In the genomic region with DNA sequence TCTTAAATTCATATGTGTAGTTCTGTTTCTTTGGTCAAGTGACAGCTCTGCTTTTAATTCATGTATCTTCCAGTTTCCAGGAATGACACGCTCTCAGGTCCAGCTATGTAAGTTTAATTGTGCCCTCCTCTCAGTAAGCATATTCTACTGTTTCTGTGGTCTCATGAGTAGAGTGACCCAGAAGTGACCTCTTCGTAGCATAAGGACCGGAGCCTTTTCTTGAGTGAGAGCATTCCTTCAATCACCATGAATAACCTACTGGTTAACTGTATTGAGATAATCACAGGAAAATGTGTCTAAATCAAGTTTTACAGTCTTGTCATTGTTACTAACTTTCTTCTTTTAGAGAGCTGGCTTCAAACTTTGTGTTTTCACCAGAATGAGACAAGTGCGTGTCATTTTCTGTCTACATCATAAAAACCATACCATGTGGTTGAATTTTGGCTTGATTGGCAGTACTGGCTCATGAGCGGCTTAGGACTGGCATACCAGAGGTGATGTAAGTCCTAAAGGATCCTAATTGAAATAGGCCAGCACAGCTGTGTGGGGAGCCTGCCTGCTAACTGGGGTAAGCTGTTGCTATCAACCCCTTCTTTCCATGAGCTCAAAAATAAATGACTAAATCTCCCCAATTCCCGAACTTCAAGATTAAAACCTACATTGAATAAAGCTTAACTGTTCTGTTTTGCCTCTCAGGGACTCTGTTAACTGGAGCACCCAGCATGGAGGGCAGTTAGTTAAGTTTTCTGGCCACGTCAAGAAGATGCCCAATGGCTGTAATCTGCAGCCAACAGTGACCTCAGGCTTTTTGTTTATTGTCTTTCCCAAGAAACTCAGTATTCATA, we compare ENCODE assay signal across 15 cellular contexts. TPM values are rescaled to one million over a fixed set of nuclear protein-coding genes. Genes with fewer than 3 reads are reported as not detected.
A peak's percentile ranks its signal among the peaks of the same experiment; 100 is the strongest.
DNase-seq lines count a peak whose midpoint lies in the region; ATAC-seq and TF ChIP-seq lines count a peak whose summit lies in the region.
"Had no signal": no experiment of that assay in that cellular context is flagged by ENCODE, and none has a peak within 500 bp of the region (broad histone marks: within the 10 kb centered on the region; RNA-seq: fewer than 3 reads in every experiment).

No MANE protein-coding gene starts in this region.

- H2BK12ac ChIP-seq in mesenchymal stem cell (ENCODE audit: low read length in 2 of 2): no peak overlapping the region

- no peaks in the 10 kb centered on the region for H3K4me1 ChIP-seq in breast epithelium
- H3K4me1 ChIP-seq in mesenchymal stem cell (ENCODE audit: control insufficient read depth, insufficient read depth, low read depth, low read length): peaks cover 2% of the 10 kb centered on the region

- POLR2A ChIA-PET in MCF 10A (lab: Yijun Ruan, JAX): interaction anchor here (1.9 kb wide), 1 partner anchor 14 kb away, joined by 5 read pairs; no protein-coding TSS in a partner anchor
- POLR2A ChIA-PET in activated CD4-positive, alpha-beta memory T cell treated with anti-CD3 and anti-CD28 coated beads, Interleukin-2, amount 10 ng/mL, durations not matched to agents 7 days and 5 days (lab: Charles Lee): no interaction called here

- H2BK15ac ChIP-seq in mesenchymal stem cell (ENCODE audit: low read depth, poor library complexity, severe bottlenecking): no peak overlapping the region

- no peak overlapping the region for H3K14ac ChIP-seq in mesenchymal stem cell (ENCODE audit: low read length in 2 of 2)

- H3K4me3 ChIP-seq in breast epithelium (no peak overlapping the region), mesenchymal stem cell (ENCODE audit: insufficient read depth in 1 of 2, low read depth in 1 of 2, low read length in 2 of 2) (peak overlapping the region in 1 of 2 experiments; percentile 96)
- H3K4me3 ChIP-seq: K562, thyroid gland had no signal

- no peak overlapping the region for H2BK5ac ChIP-seq in mesenchymal stem cell (ENCODE audit: low read depth, low read length, poor library complexity, severe bottlenecking)

- TF ChIP-seq CTCF in MCF 10A (IDR thresholded peaks at IDR 0.05; ENCODE audit: unreplicated experiment) (no peak), breast epithelium (IDR thresholded peaks at IDR 0.05) (no peak)

- H3K36me3 ChIP-seq in breast epithelium (no peaks in the 10 kb centered on the region), mesenchymal stem cell (ENCODE audit: control insufficient read depth in 1 of 2, insufficient read depth in 2 of 2, low read depth in 1 of 2, low read length in 2 of 2) (peaks cover 0 to 34% of the 10 kb centered on the region in 2 experiments)
- H3K36me3 ChIP-seq: thyroid gland had no signal

- H3K27me3 ChIP-seq in breast epithelium (no peaks in the 10 kb centered on the region), mesenchymal stem cell (ENCODE audit: control insufficient read depth in 1 of 2, insufficient read depth in 1 of 2, low read length in 2 of 2) (no peaks in the 10 kb centered on the region)
- H3K27me3 ChIP-seq: thyroid gland had no signal

- ATAC-seq in HG02884 (IDR thresholded peaks at IDR 0.05; ENCODE audit: unreplicated experiment): no peak
- ATAC-seq: K562 had no signal

- DNase-seq in MCF 10A (ENCODE audit: unreplicated experiment): peak; percentile 26
- DNase-seq in breast epithelium (ENCODE audit: low spot score in 2 of 2): no peak
- DNase-seq in caudate nucleus (lab: John Stamatoyannopoulos, UW): peak in 32 of 61 donors; percentile 2 to 74 (median 32)
- no peak for DNase-seq in mesenchymal stem cell
- no peak for DNase-seq in activated naive CD4-positive, alpha-beta T cell treated with Interleukin-2 at 50 U/mL for 16 hours
- no peak for DNase-seq in activated CD4-positive, alpha-beta memory T cell treated with anti-CD3 and anti-CD28 coated beads, Interleukin-2, amount 10 ng/mL, durations not matched to agents 7 days and 5 days
- no peak for DNase-seq in NK-92 (lab: John Stamatoyannopoulos, UW; ENCODE audit: unreplicated experiment)
- DNase-seq: activated T-cell treated with anti-CD3 and anti-CD28 coated beads, Interleukin-2, amount 50 U/mL, for 1 hour; DMS 273 treated with DMSO at 0.1 percent for 48 hours; NCI-H2081; NK-92 treated with Interleukin-12 subunit alpha and Interleukin-12 subunit beta, amount 100 ng/mL, for 24 hours; thyroid gland had no signal

- intact Hi-C loops in MCF 10A (cut with micrococcal nuclease): no loop called here
- intact Hi-C loops in breast epithelium (cut with DNase I; ENCODE audit: low total_unique reads): no loop called here

- peak overlapping the region; percentile 98 for H3K9ac ChIP-seq in mesenchymal stem cell (ENCODE audit: low read length)

- H3K4me3 Mint-ChIP-seq in MCF 10A (ENCODE audit: unreplicated experiment): no peak overlapping the region
- H3K4me3 Mint-ChIP-seq in activated CD4-positive, alpha-beta memory T cell treated with anti-CD3 and anti-CD28 coated beads, Interleukin-2, amount 10 ng/mL, durations not matched to agents 7 days and 5 days: no peak overlapping the region

- H3K4me1 Mint-ChIP-seq in MCF 10A (ENCODE audit: insufficient read depth, unreplicated experiment): peaks cover 5% of the 10 kb centered on the region
- H3K4me1 Mint-ChIP-seq in activated CD4-positive, alpha-beta memory T cell treated with anti-CD3 and anti-CD28 coated beads, Interleukin-2, amount 10 ng/mL, durations not matched to agents 7 days and 5 days: no peaks in the 10 kb centered on the region

- no peaks in the 10 kb centered on the region for H3K36me3 Mint-ChIP-seq in MCF 10A (ENCODE audit: insufficient read depth, unreplicated experiment)
- no peaks in the 10 kb centered on the region for H3K36me3 Mint-ChIP-seq in activated CD4-positive, alpha-beta memory T cell treated with anti-CD3 and anti-CD28 coated beads, Interleukin-2, amount 10 ng/mL, durations not matched to agents 7 days and 5 days (ENCODE audit: low read depth)

- peak overlapping the region; percentile 19 for H2AK5ac ChIP-seq in mesenchymal stem cell (ENCODE audit: low read length, severe bottlenecking)

- H3K9me3 ChIP-seq in breast epithelium: no peaks in the 10 kb centered on the region
- no peaks in the 10 kb centered on the region for H3K9me3 ChIP-seq in mesenchymal stem cell (ENCODE audit: control insufficient read depth, low read length)
- H3K9me3 ChIP-seq: thyroid gland had no signal

- no TSS peak for BruUV-seq in MCF 10A (replicated peaks; lab: Mats Ljungman, UMichigan)

- no peak overlapping the region for H3K4me2 ChIP-seq in mesenchymal stem cell (ENCODE audit: low read length, poor library complexity, severe bottlenecking)

- no peak overlapping the region for H4K8ac ChIP-seq in mesenchymal stem cell (ENCODE audit: low read length)

- no peak overlapping the region for H3K4ac ChIP-seq in mesenchymal stem cell (ENCODE audit: low read depth in 1 of 2, low read length in 2 of 2)

- no peak overlapping the region for H3K27ac Mint-ChIP-seq in MCF 10A (ENCODE audit: low read depth, unreplicated experiment)
- H3K27ac Mint-ChIP-seq in activated CD4-positive, alpha-beta memory T cell treated with anti-CD3 and anti-CD28 coated beads, Interleukin-2, amount 10 ng/mL, durations not matched to agents 7 days and 5 days: no peak overlapping the region

- H3K23ac ChIP-seq in mesenchymal stem cell (ENCODE audit: low read length in 2 of 2): no peak overlapping the region

- WGBS in mesenchymal stem cell: 86% methylated on average over 6 of the region's 7 CpGs

- peaks cover 9% of the 10 kb centered on the region for H3K79me1 ChIP-seq in mesenchymal stem cell (replicated peaks; ENCODE audit: low read length, poor library complexity, severe bottlenecking)

- H3K27me3 Mint-ChIP-seq in MCF 10A (ENCODE audit: insufficient read depth, unreplicated experiment): no peaks in the 10 kb centered on the region
- H3K27me3 Mint-ChIP-seq in activated CD4-positive, alpha-beta memory T cell treated with anti-CD3 and anti-CD28 coated beads, Interleukin-2, amount 10 ng/mL, durations not matched to agents 7 days and 5 days: peaks cover 8% of the 10 kb centered on the region

- no peak overlapping the region for H3K18ac ChIP-seq in mesenchymal stem cell (ENCODE audit: low read depth in 1 of 2, low read length in 2 of 2)

- H3K27ac ChIP-seq in breast epithelium: no peak overlapping the region
- H3K27ac ChIP-seq in caudate nucleus (ENCODE audit: low read depth, low read length): peak overlapping the region; percentile 32
- no peak overlapping the region for H3K27ac ChIP-seq in mesenchymal stem cell (ENCODE audit: low read length, poor library complexity, severe bottlenecking)
- H3K27ac ChIP-seq: 22Rv1, thyroid gland had no signal

- no peak for TF ChIP-seq POLR2A in breast epithelium (IDR thresholded peaks at IDR 0.05)

- H4K91ac ChIP-seq in mesenchymal stem cell (ENCODE audit: low read length): no peak overlapping the region

- H2AFZ ChIP-seq in mesenchymal stem cell (ENCODE audit: low read depth, low read length): no peak overlapping the region

- H2BK120ac ChIP-seq in mesenchymal stem cell (ENCODE audit: low read depth, low read length): no peak overlapping the region

- peaks cover 7% of the 10 kb centered on the region for H3K9me3 Mint-ChIP-seq in MCF 10A (ENCODE audit: unreplicated experiment)
- no peaks in the 10 kb centered on the region for H3K9me3 Mint-ChIP-seq in activated CD4-positive, alpha-beta memory T cell treated with anti-CD3 and anti-CD28 coated beads, Interleukin-2, amount 10 ng/mL, durations not matched to agents 7 days and 5 days

- CTCF ChIA-PET in MCF 10A (lab: Yijun Ruan, JAX): interaction anchor here (0.8 kb wide), 1 partner anchor 374 kb away, joined by 4 read pairs; no protein-coding TSS in a partner anchor
- CTCF ChIA-PET in activated CD4-positive, alpha-beta memory T cell treated with anti-CD3 and anti-CD28 coated beads, Interleukin-2, amount 10 ng/mL, durations not matched to agents 7 days and 5 days (lab: Charles Lee): no interaction called here

RNA-seq across cellular contexts. Expression of a gene that starts 4.8 kb away (rescaled TPM):
- total RNA-seq in MCF 10A (2022): not detected in 2 replicates
- total RNA-seq in breast epithelium: 1 to 10 TPM; 3.6 to 7.5 (median 4.2) TPM
- 0.65 TPM for polyA plus RNA-seq in mesenchymal stem cell (2013, experiment 1 of 2)
- 0.66 TPM for polyA plus RNA-seq in mesenchymal stem cell (2013, experiment 2 of 2)
- not detected for total RNA-seq in activated CD4-positive, alpha-beta memory T cell treated with anti-CD3 and anti-CD28 coated beads, Interleukin-2, amount 10 ng/mL, durations not matched to agents 7 days and 5 days
- total RNA-seq: K562 had no signal

Comparison
In these comparisons a context has a peak if more than half of its experiments do, and no peak if none do; other contexts are left out.
1. DNase-seq: peak in MCF 10A (single experiment) and caudate nucleus (32 of 61); none in breast epithelium (0 of 2), mesenchymal stem cell (single experiment), activated naive CD4-positive, alpha-beta T cell treated with Interleukin-2 at 50 U/mL for 16 hours (single experiment), activated CD4-positive, alpha-beta memory T cell treated with anti-CD3 and anti-CD28 coated beads, Interleukin-2, amount 10 ng/mL, durations not matched to agents 7 days and 5 days (single experiment) and NK-92 (single experiment).